Comparison of ENCODE assay signal across 12 cellular contexts in the genomic region with DNA sequence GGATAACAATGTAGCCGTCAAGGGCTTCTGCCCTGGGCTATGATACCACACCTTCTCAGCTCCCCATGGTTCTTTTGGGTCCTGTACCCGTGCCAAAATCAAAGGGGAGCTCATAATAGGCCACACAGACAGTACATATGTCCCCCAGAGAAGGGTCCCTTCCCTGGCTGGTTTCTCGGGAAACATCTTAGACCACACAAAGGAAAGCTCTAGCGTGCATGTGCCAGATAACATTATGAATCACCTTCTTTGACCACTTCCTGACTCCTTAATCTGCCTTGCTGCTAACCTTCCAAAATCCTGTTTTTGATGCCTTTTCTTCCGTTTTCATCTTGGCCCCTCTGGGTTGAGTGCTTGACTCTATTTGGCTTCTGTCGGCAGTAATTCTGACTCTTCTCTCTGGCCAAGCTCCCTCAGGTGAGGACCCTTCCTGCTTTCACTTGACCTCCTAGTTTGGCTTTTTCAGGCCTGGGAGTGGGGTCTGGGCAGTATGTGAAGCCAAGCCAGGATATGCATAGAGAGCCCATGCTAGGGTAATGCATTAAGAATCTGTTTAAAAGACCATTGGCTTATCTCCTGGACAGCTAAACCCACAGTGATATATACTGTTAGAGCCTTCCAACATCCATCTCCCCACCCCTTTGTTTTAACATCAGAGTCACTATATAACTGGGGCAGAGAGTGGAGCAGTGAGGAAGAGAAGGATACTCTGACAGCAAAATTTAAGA.
A peak's percentile ranks its signal among the peaks of the same experiment; 100 is the strongest.
DNase-seq lines count a peak whose midpoint lies in the region; ATAC-seq, FAIRE-seq and TF ChIP-seq lines count a peak whose summit lies in the region.
"Had no signal": no experiment of that assay in that cellular context is flagged by ENCODE, and none has a peak within 500 bp of the region (broad histone marks: within the 10 kb centered on the region; RNA-seq: fewer than 3 reads in every experiment).

No MANE protein-coding gene starts in this region.

- H3K27ac ChIP-seq in OCI-LY3 (ENCODE audit: low read length): no peak overlapping the region
- no peak overlapping the region for H3K27ac ChIP-seq in pancreas

- H2AFZ ChIP-seq in OCI-LY3 (ENCODE audit: low read depth, low read length): peak overlapping the region; percentile 39; the same call in 1 of the 2 replicates

- H3K9me3 ChIP-seq in OCI-LY3 (ENCODE audit: insufficient read depth, low read length) (no peaks in the 10 kb centered on the region), pancreas (no peaks in the 10 kb centered on the region)

- H4K20me1 ChIP-seq in OCI-LY3 (ENCODE audit: insufficient read depth, low read length): no peaks in the 10 kb centered on the region

- H3K4me3 ChIP-seq in OCI-LY3 (ENCODE audit: low read length): no peak overlapping the region
- H3K4me3 ChIP-seq in pancreas: no peak overlapping the region

- H3K9ac ChIP-seq in OCI-LY3 (ENCODE audit: low read length): no peak overlapping the region

- TF ChIP-seq CTCF in OCI-LY3 (IDR thresholded peaks at IDR 0.05; ENCODE audit: low read depth, low read length) (no peak), pancreas (IDR thresholded peaks at IDR 0.05) (no peak)

- ATAC-seq in pancreas: no peak
- ATAC-seq in GM18873 (IDR thresholded peaks at IDR 0.05; ENCODE audit: low FRiP score, unreplicated experiment): no peak
- ATAC-seq in HG02763 (IDR thresholded peaks at IDR 0.05; ENCODE audit: unreplicated experiment): no peak

- H3K4me1 ChIP-seq in OCI-LY3 (ENCODE audit: low read length) (peaks cover 6% of the 10 kb centered on the region), pancreas (no peaks in the 10 kb centered on the region)

- 68 to 79% methylated on average over 6 of the region's 6 CpGs for WGBS in pancreas, 2 donors

- peak; percentile 2 to 8 for DNase-seq in activated CD4-positive, alpha-beta T cell treated with anti-CD3 and anti-CD28 coated beads, Interleukin-2, amount 50 U/mL, for 48 hours
- no peak for DNase-seq in activated CD4-positive, alpha-beta T cell treated with anti-CD3 and anti-CD28 coated beads, Interleukin-2, amount 50 U/mL, for 1 hour
- DNase-seq in astrocyte of the hippocampus (ENCODE audit: low read depth, low spot score) (peak; percentile 70), pulmonary artery endothelial cell (ENCODE audit: low read depth, low spot score) (peak; percentile 55), pancreas (no peak)
- DNase-seq: kidney glomerular epithelial cell; NCI-H1694 treated with DMSO at 0.1 percent for 48 hours; stimulated activated CD4-positive, alpha-beta T cell treated with anti-CD3 and anti-CD28 coated beads, Interleukin-4, amount 100 ng/mL, for 4 hours had no signal

- H3K27me3 ChIP-seq in OCI-LY3 (ENCODE audit: low read depth, low read length) (no peaks in the 10 kb centered on the region), pancreas (no peaks in the 10 kb centered on the region)

- H3K4me2 ChIP-seq in OCI-LY3 (ENCODE audit: low read length): peak overlapping the region; percentile 29; the same call in 1 of the 2 replicates

- no peak for FAIRE-seq in pancreas (lab: Jason Lieb, UNC)
- FAIRE-seq: GM19239 had no signal

- H3K36me3 ChIP-seq in OCI-LY3 (replicated peaks; ENCODE audit: low read depth, low read length) (no peaks in the 10 kb centered on the region), pancreas (no peaks in the 10 kb centered on the region)

- H3K79me2 ChIP-seq in OCI-LY3 (ENCODE audit: low read length): no peaks in the 10 kb centered on the region

- intact Hi-C loops in pancreas (cut with DNase I): loop anchor here in 1 of 3 donors (10.0 kb wide), 1 partner anchor 720 kb away; no protein-coding TSS in a partner anchor

Comparison
In these comparisons a context has a peak if more than half of its experiments do, and no peak if none do; other contexts are left out.
1. DNase-seq: peak in activated CD4-positive, alpha-beta T cell treated with anti-CD3 and anti-CD28 coated beads, Interleukin-2, amount 50 U/mL, for 48 hours (2 of 2), astrocyte of the hippocampus (single experiment) and pulmonary artery endothelial cell (single experiment); none in activated CD4-positive, alpha-beta T cell treated with anti-CD3 and anti-CD28 coated beads, Interleukin-2, amount 50 U/mL, for 1 hour (single experiment) and pancreas (0 of 6).